In genomic region chr11:115317428-115318185, GRCh38 we compare ENCODE assay signal across 15 cellular contexts.
DNase-seq lines count a peak whose midpoint lies in the region; FAIRE-seq lines count a peak whose summit lies in the region.
"Had no signal": no experiment of that assay in that cellular context is flagged by ENCODE, and none has a peak within 500 bp of the region (broad histone marks: within the 10 kb centered on the region; RNA-seq: fewer than 3 reads in every experiment).

No MANE protein-coding gene starts in this region.

- H3K9me3 ChIP-seq in small intestine (ENCODE audit: control insufficient read depth, low read depth), result no peaks in the 10 kb centered on the region
- H3K9me3 ChIP-seq: neutrophil had no signal

- H3K27ac ChIP-seq in small intestine (ENCODE audit: low read depth in 1 of 2, low read length in 1 of 2), result no peak overlapping the region
- H3K27ac ChIP-seq: 22Rv1, neutrophil had no signal

- DNase-seq in DMS53 (lab: John Stamatoyannopoulos, UW) (peak; percentile 31), DMS53 treated with DMSO at 0.1 percent for 48 hours (lab: John Stamatoyannopoulos, UW; ENCODE audit: unreplicated experiment) (no peak), NCI-H146 (lab: John Stamatoyannopoulos, UW) (peak; percentile 73), OCI-M1 (lab: John Stamatoyannopoulos, UW) (peak; percentile 11), small intestine (peak; percentile 71), T-helper 9 cell (no peak), HCEC 1CT (no peak)
- DNase-seq in activated naive CD4-positive, alpha-beta T cell treated with anti-CD3 and anti-CD28 coated beads, Interleukin-2, amount 50 U/mL, for 16 hours, result no peak
- DNase-seq: activated CD8-positive, alpha-beta T cell treated with anti-CD3 and anti-CD28 coated beads, Interleukin-2, amount 10 ng/mL, durations not matched to agents 7 days and 5 days; foreskin fibroblast; SHP77 treated with DMSO at 0.1 percent for 48 hours; stimulated activated naive CD8-positive, alpha-beta T cell treated with anti-CD3 and anti-CD28 coated beads, Interleukin-15, Interleukin-2, amounts not matched to agents 100 U/mL and 50 U/mL, for 24 hours; trophoblast cell had no signal

- H3K36me3 ChIP-seq in small intestine (ENCODE audit: control insufficient read depth in 2 of 2, insufficient read depth in 2 of 2, low read length in 2 of 2), result no peaks in the 10 kb centered on the region
- H3K36me3 ChIP-seq: neutrophil had no signal

- FAIRE-seq in small intestine (lab: Jason Lieb, UNC), result no peak

- peaks cover 0 to 3% of the 10 kb centered on the region in 2 donors for H3K4me1 ChIP-seq in small intestine (ENCODE audit: control insufficient read depth in 2 of 2, insufficient read depth in 1 of 2, low read depth in 1 of 2, low read length in 1 of 2)

- 56 to 58% (median 56%) methylated on average over 4 of the region's 4 CpGs for whole genome bisulfite sequencing in small intestine, 3 donors

- no peaks in the 10 kb centered on the region for H3K27me3 ChIP-seq in small intestine (ENCODE audit: control insufficient read depth in 2 of 2, insufficient read depth in 2 of 2, low read length in 2 of 2)
- H3K27me3 ChIP-seq: neutrophil had no signal

- no peak overlapping the region for H3K4me3 ChIP-seq in small intestine (ENCODE audit: low read depth in 1 of 2, low read length in 2 of 2)

Comparison
In these comparisons a context has a peak if more than half of its experiments do, and no peak if none do; other contexts are left out.
1. DNase-seq: peak in DMS53 (single experiment), NCI-H146 (single experiment), OCI-M1 (single experiment) and small intestine (single experiment); none in DMS53 treated with DMSO at 0.1 percent for 48 hours (single experiment), T-helper 9 cell (single experiment), HCEC 1CT (single experiment) and activated naive CD4-positive, alpha-beta T cell treated with anti-CD3 and anti-CD28 coated beads, Interleukin-2, amount 50 U/mL, for 16 hours (single experiment).